Comparison of ENCODE assay signal across 8 cellular contexts in genomic region chr1:14903922-14904321, GRCh38.
"Had no signal": no experiment of that assay in that cellular context is flagged by ENCODE, and none has a peak within 500 bp of the region (broad histone marks: within the 10 kb centered on the region; RNA-seq: fewer than 3 reads in every experiment).

No MANE protein-coding gene starts in this region.

- H3K4me3 ChIP-seq: GM12878 had no signal

- FAIRE-seq: G401.6, GM12878, GM12891, GM12892, GM18507, GM19239 had no signal

- DNase-seq: GDM1, GF-D8 had no signal

- ATAC-seq: GM12878 had no signal
